Comparison of ENCODE assay signal across 8 cellular contexts in the genomic region with DNA sequence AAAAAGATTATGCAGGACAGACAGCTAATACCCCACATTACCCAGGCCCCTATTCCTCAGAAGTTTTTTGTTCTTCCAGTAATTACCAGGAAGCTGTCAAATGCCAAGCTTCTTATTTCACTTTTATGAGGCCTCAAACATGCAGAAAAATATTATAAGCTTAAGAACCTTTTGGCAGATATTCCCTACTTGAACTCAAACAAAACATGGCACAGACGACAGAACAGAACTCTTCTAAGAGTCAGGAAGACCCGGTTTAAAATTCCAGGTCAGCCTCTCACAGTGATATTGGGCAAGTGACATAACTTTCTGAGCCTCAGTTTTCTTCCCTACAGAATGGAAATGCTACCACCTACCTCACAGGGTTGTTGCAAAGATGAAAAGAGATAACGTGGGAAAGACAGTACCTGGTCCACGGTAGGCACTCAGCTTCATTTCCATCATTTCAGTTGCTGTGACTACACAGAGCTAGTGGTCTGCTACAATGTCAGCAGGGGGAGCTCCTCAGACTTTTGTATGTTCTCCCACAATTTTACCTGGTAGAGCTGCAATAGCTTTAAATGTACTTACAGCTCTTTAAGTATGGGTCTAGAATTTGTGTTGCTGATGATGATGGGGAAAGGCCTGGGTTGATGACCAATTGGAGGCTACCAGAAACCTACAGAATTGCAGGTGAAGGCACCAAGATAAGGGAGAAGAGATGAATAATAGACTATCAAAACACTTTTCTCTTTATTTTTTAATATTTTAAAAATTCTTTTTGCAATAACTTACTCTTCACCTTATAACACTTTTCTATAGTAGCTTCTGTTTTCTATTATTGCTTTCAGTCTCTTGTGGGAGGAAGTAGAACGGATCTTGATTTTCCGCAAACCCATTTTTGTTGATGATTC.
DNase-seq lines count a peak whose midpoint lies in the region; ATAC-seq, FAIRE-seq and TF ChIP-seq lines count a peak whose summit lies in the region.

No MANE protein-coding gene starts in this region.

- peak; percentile 80 for FAIRE-seq in GM12878 (lab: Jason Lieb, UNC)

- TF ChIP-seq CTCF in PC-9 (conservative IDR thresholded peaks at IDR 0.05), result peak; percentile 71
- TF ChIP-seq CTCF in GM12878 (IDR thresholded peaks at IDR 0.05 in 2 of 3, conservative IDR thresholded peaks at IDR 0.05 in 1 of 3; ENCODE audit: control insufficient read depth in 2 of 3, extremely low read depth in 1 of 3, insufficient read depth in 1 of 3, low read depth in 3 of 3, low read length in 3 of 3), result peak; percentile 68 to 80 (median 68)
- TF ChIP-seq CTCF in thyroid gland (IDR thresholded peaks at IDR 0.05), result peak in 5 of 6 experiments; percentile 6 to 44 (median 39)
- peak in 2 of 4 experiments; percentile 20 to 31 for TF ChIP-seq CTCF in sigmoid colon (IDR thresholded peaks at IDR 0.05)

- peak; percentile 62 for TF ChIP-seq RAD21 in GM12878 (IDR thresholded peaks at IDR 0.05; ENCODE audit: insufficient read depth, low read depth, low read length)

- no peak overlapping the region for H3K9ac ChIP-seq in GM12878 (ENCODE audit: control insufficient read depth, insufficient read depth, low read length)

- DNase-seq in NK-92 (lab: John Stamatoyannopoulos, UW; ENCODE audit: unreplicated experiment) (peak; percentile 3), HuH-7 (ENCODE audit: low spot score) (peak; percentile 55), PC-9 (peak in 1 of 2 experiments; percentile 23), GM12878 (ENCODE audit: low read depth, low spot score) (no peak), kidney tubule cell (ENCODE audit: low spot score) (peak; percentile 49), thyroid gland (peak in 1 of 2 donors; percentile 10), sigmoid colon (no peak)
- DNase-seq in NK-92 treated with Interleukin-12 subunit alpha and Interleukin-12 subunit beta, amount 100 ng/mL, for 24 hours (lab: John Stamatoyannopoulos, UW), result no peak

- TF ChIP-seq EP300 in GM12878 (IDR thresholded peaks at IDR 0.05; ENCODE audit: borderline replicate concordance in 1 of 2, control insufficient read depth in 1 of 2, low read depth in 2 of 2, low read length in 2 of 2), result no peak
- TF ChIP-seq EP300 in sigmoid colon (IDR thresholded peaks at IDR 0.05), result no peak

- BruUV-seq in PC-9 (replicated peaks; lab: Mats Ljungman, UMichigan), result no TSS peak
- TSS peak; percentile 25 for BruUV-seq in GM12878 (replicated peaks; lab: Mats Ljungman, UMichigan)

- H3K79me2 ChIP-seq in PC-9 (ENCODE audit: low read depth), result no peaks in the 10 kb centered on the region; the same call in 1 of the 2 replicates
- no peaks in the 10 kb centered on the region for H3K79me2 ChIP-seq in GM12878 (ENCODE audit: control insufficient read depth, insufficient read depth, low read length)

- H3K36me3 ChIP-seq in PC-9 (ENCODE audit: low read depth), result no peaks in the 10 kb centered on the region; the same call in 1 of the 2 replicates
- H3K36me3 ChIP-seq in GM12878 (ENCODE audit: control insufficient read depth in 2 of 2, insufficient read depth in 2 of 2, low read length in 1 of 2), result peaks cover 0 to 10% of the 10 kb centered on the region in 2 experiments
- no peaks in the 10 kb centered on the region for H3K36me3 ChIP-seq in thyroid gland
- H3K36me3 ChIP-seq in sigmoid colon, result peaks cover 0 to 16% (median 6%) of the 10 kb centered on the region in 4 donors

- peaks cover 9% of the 10 kb centered on the region; the same call in 1 of the 2 replicates for H3F3A ChIP-seq in PC-9 (ENCODE audit: insufficient read depth, low read depth)

- peak; percentile 93 for ATAC-seq in GM12878

- no peaks in the 10 kb centered on the region for H3K4me1 ChIP-seq in PC-9 (replicated peaks; ENCODE audit: insufficient read depth)
- peaks cover 8% of the 10 kb centered on the region for H3K4me1 ChIP-seq in GM12878 (ENCODE audit: control insufficient read depth, insufficient read depth, low read length)
- peaks cover 5 to 23% of the 10 kb centered on the region in 2 donors for H3K4me1 ChIP-seq in thyroid gland
- H3K4me1 ChIP-seq in sigmoid colon, result peaks cover 0 to 42% (median 18%) of the 10 kb centered on the region in 4 donors

- in situ Hi-C loops in GM12878 (cut with MboI), result no loop called here

- no peak overlapping the region for H3K4me3 ChIP-seq in PC-9
- H3K4me3 ChIP-seq in GM12878, result no peak overlapping the region
- H3K4me3 ChIP-seq in thyroid gland (replicated peaks in 1 of 3), result no peak overlapping the region
- no peak overlapping the region for H3K4me3 ChIP-seq in sigmoid colon

- H3K9me3 ChIP-seq in PC-9 (ENCODE audit: insufficient read depth, low read depth) (no peaks in the 10 kb centered on the region), GM12878 (replicated peaks; ENCODE audit: control insufficient read depth, insufficient read depth, low read length) (no peaks in the 10 kb centered on the region), thyroid gland (no peaks in the 10 kb centered on the region), sigmoid colon (no peaks in the 10 kb centered on the region)

- CTCF ChIA-PET in PC-9 (lab: Charles Lee), result interaction anchor here (0.5 to 1.7 kb wide), 8 partner anchors 25 to 886 kb away, joined by 3 to 17 read pairs (median 5); no protein-coding TSS in a partner anchor
- CTCF ChIA-PET in GM12878 (lab: Yijun Ruan, JAX), result interaction anchor here (0.7 to 7.9 kb wide), 47 partner anchors 10 to 247 kb away, joined by 3 to 146 read pairs (median 6); partner anchors contain the start of genes ATG13 and HARBI1

- intact Hi-C loops in PC-9 (cut with micrococcal nuclease; ENCODE audit: unreplicated experiment) (loop anchor here (1.0 to 5.0 kb wide), 3 partner anchors 39 to 127 kb away; partner anchors contain the start of genes ATG13 and HARBI1), GM12878 (cut with micrococcal nuclease; ENCODE audit: unreplicated experiment) (loop anchor here (2.0 kb wide), 1 partner anchor 39 kb away; no protein-coding TSS in a partner anchor), thyroid gland (cut with DNase I) (no loop called here), sigmoid colon (cut with DNase I) (no loop called here)

- H3K27ac ChIP-seq in PC-9 (no peak overlapping the region), GM12878 (ENCODE audit: control insufficient read depth, insufficient read depth) (peak overlapping the region; percentile 37; the same call in 1 of the 2 replicates), thyroid gland (no peak overlapping the region), sigmoid colon (peak overlapping the region in 1 of 4 donors; percentile 35)

- H3K27me3 ChIP-seq in PC-9 (ENCODE audit: insufficient read depth, low read depth), result no peaks in the 10 kb centered on the region
- no peaks in the 10 kb centered on the region for H3K27me3 ChIP-seq in GM12878 (replicated peaks in 1 of 2; ENCODE audit: control insufficient read depth in 2 of 2, insufficient read depth in 2 of 2, low read length in 1 of 2)
- no peaks in the 10 kb centered on the region for H3K27me3 ChIP-seq in thyroid gland
- H3K27me3 ChIP-seq in sigmoid colon, result no peaks in the 10 kb centered on the region

- H3K9me2 ChIP-seq in PC-9 (ENCODE audit: insufficient read depth), result no peaks in the 10 kb centered on the region

- TF ChIP-seq POLR2A in GM12878 (IDR thresholded peaks at IDR 0.05; ENCODE audit: low read depth, low read length) (no peak), thyroid gland (IDR thresholded peaks at IDR 0.05) (no peak), sigmoid colon (IDR thresholded peaks at IDR 0.05) (no peak)

- H2AFZ ChIP-seq in PC-9 (no peak overlapping the region), GM12878 (ENCODE audit: control insufficient read depth, low read depth, low read length) (no peak overlapping the region)

- POLR2A ChIA-PET in PC-9 (lab: Charles Lee; ENCODE audit: unreplicated experiment), result interaction anchor here (0.5 to 0.6 kb wide), 4 partner anchors 43 to 1230 kb away, joined by 3 to 5 read pairs (median 4); no protein-coding TSS in a partner anchor
- POLR2A ChIA-PET in GM12878 (lab: Charles Lee), result interaction anchor here (0.5 to 5.2 kb wide), 16 partner anchors 9 to 224 kb away, joined by 3 to 69 read pairs (median 4); partner anchors contain the start of gene DGKZ

- H4K20me1 ChIP-seq in PC-9 (ENCODE audit: insufficient read depth) (no peaks in the 10 kb centered on the region; the same call in none of the 2 replicates), GM12878 (ENCODE audit: control insufficient read depth, insufficient read depth) (no peaks in the 10 kb centered on the region)

- SMC1A ChIA-PET in GM12878 (lab: Charles Lee; ENCODE audit: uncharacterized antibody, unreplicated experiment), result interaction anchor here (0.9 to 8.7 kb wide), 31 partner anchors 10 to 129 kb away, joined by 3 to 167 read pairs (median 7); partner anchors contain the start of genes ATG13, CHRM4 and HARBI1

- H3K4me2 ChIP-seq in PC-9 (no peak overlapping the region), GM12878 (ENCODE audit: control insufficient read depth, insufficient read depth) (no peak overlapping the region)

- 72% methylated on average over 6 of the region's 6 CpGs for WGBS in GM12878 (ENCODE audit: insufficient coverage, insufficient replicate concordance, low lambda C conversion rate, missing lambda C conversion rate)
- 59 to 64% methylated on average over 6 of the region's 6 CpGs for WGBS in thyroid gland, 2 donors
- 68 to 69% methylated on average over 6 of the region's 6 CpGs for WGBS in sigmoid colon, 2 donors

- RAD21 ChIA-PET in GM12878 (lab: Charles Lee; ENCODE audit: unreplicated experiment), result interaction anchor here (0.6 to 6.5 kb wide), 37 partner anchors 9 to 250 kb away, joined by 3 to 130 read pairs (median 7); partner anchors contain the start of genes ARHGAP1, ATG13, CHRM4 and ZNF408

TF ChIP-seq in GM12878, 131 proteins besides CTCF, POLR2A, EP300 and RAD21 (continues in another document):
- TF ChIP-seq RUNX3 (IDR thresholded peaks at IDR 0.05; ENCODE audit: low read length) (peak; percentile 33; the same call in 1 of the 2 replicates), ZZZ3 (IDR thresholded peaks at IDR 0.05; ENCODE audit: control insufficient read depth, insufficient read length, low read depth) (no peak), CREM (IDR thresholded peaks at IDR 0.05; ENCODE audit: low read depth) (no peak), CBX3 (IDR thresholded peaks at IDR 0.05; ENCODE audit: borderline replicate concordance, low read depth) (no peak), YY1 (IDR thresholded peaks at IDR 0.05; ENCODE audit: low read depth, low read length) (0 out of 2 replicates have a peak, but pooled peaks have one; percentile 40), HDGF (IDR thresholded peaks at IDR 0.05) (peak; percentile 28; the same call in 1 of the 2 replicates), RB1 (IDR thresholded peaks at IDR 0.05; ENCODE audit: borderline replicate concordance) (0 out of 2 replicates have a peak, but pooled peaks have one; percentile 33)

Comparison
In these comparisons a context has a peak if more than half of its experiments do, and no peak if none do; other contexts are left out.
1. DNase-seq: peak in NK-92 (single experiment), HuH-7 (single experiment) and kidney tubule cell (single experiment); none in NK-92 treated with Interleukin-12 subunit alpha and Interleukin-12 subunit beta, amount 100 ng/mL, for 24 hours (single experiment), GM12878 (single experiment) and sigmoid colon (single experiment).
2. intact Hi-C loops: an anchor here in PC-9 (1.0 to 5.0 kb wide) and GM12878 (2.0 kb wide); none called in thyroid gland and sigmoid colon.